Comparison of ENCODE assay signal across 10 cellular contexts in the genomic region with DNA sequence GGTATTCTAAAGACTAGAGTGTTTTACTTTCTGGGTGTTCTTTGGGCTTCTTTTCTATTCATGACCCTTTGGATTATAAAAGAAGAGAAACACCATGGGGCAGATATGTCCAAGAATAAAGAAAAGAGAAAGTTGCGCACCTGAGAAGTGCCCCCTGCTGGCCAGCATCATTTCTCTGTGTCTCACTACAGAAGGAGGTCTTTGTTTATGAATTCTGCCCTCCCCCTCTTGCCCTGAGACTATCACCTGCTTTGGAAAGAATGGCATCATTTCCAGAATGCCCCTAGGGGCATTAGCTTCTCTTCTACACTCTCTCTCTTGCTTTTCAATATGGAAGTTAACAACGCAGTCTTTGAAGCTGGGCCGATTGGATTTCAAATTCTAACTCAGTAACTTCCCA. TPM values are rescaled to one million over a fixed set of nuclear protein-coding genes. Genes with fewer than 3 reads are reported as not detected.
A peak's percentile ranks its signal among the peaks of the same experiment; 100 is the strongest.
DNase-seq lines count a peak whose midpoint lies in the region; ATAC-seq and TF ChIP-seq lines count a peak whose summit lies in the region.
"Had no signal": no experiment of that assay in that cellular context is flagged by ENCODE, and none has a peak within 500 bp of the region (broad histone marks: within the 10 kb centered on the region; RNA-seq: fewer than 3 reads in every experiment).

No MANE protein-coding gene starts in this region.

- DNase-seq in activated naive CD8-positive, alpha-beta T cell treated with anti-CD3 and anti-CD28 coated beads, Interleukin-2, amount 50 U/mL, for 24 hours: peak; percentile 38
- DNase-seq in activated naive CD8-positive, alpha-beta T cell treated with anti-CD3 and anti-CD28 coated beads for 36 hours: no peak
- DNase-seq in PC-3 (peak; percentile 3), dermis blood vessel endothelial cell (peak; percentile 21), NCI-H524 (lab: John Stamatoyannopoulos, UW) (no peak)
- peak; percentile 3 to 6 for DNase-seq in stimulated activated CD4-positive, alpha-beta T cell treated with anti-CD3 and anti-CD28 coated beads, Interleukin-4, amount 100 ng/mL, for 4 hours
- DNase-seq: NCI-H510A had no signal

- ATAC-seq in activated naive CD8-positive, alpha-beta T cell treated with anti-CD3 and anti-CD28 coated beads, Interleukin-2, amount 50 U/mL, for 24 hours: peak; percentile 36
- ATAC-seq in PC-3 (no peak), GM19397 (IDR thresholded peaks at IDR 0.05; ENCODE audit: unreplicated experiment) (no peak), HG02610 (IDR thresholded peaks at IDR 0.05; ENCODE audit: unreplicated experiment) (no peak)

- no peak overlapping the region for H3K4me3 Mint-ChIP-seq in activated naive CD8-positive, alpha-beta T cell treated with anti-CD3 and anti-CD28 coated beads, Interleukin-2, amount 50 U/mL, for 24 hours
- H3K4me3 Mint-ChIP-seq in activated naive CD8-positive, alpha-beta T cell treated with anti-CD3 and anti-CD28 coated beads for 36 hours: no peak overlapping the region

- H3K9ac ChIP-seq in PC-3 (ENCODE audit: low read length): no peak overlapping the region

- H3F3A ChIP-seq in PC-3 (ENCODE audit: low read length, unreplicated experiment): no peaks in the 10 kb centered on the region

- H3K4me1 ChIP-seq in PC-3 (ENCODE audit: insufficient read depth, low read length): no peaks in the 10 kb centered on the region

- TF ChIP-seq CTCF in PC-3 (conservative IDR thresholded peaks at IDR 0.05; ENCODE audit: low read depth, low read length): peak; percentile 58

- no peak overlapping the region for H2AFZ ChIP-seq in PC-3 (ENCODE audit: low read length)

- no peak overlapping the region for H3K4me2 ChIP-seq in PC-3 (ENCODE audit: low read length)

- no peaks in the 10 kb centered on the region for H4K20me1 ChIP-seq in PC-3 (ENCODE audit: low read length)

- peaks cover 2% of the 10 kb centered on the region for H3K27me3 Mint-ChIP-seq in activated naive CD8-positive, alpha-beta T cell treated with anti-CD3 and anti-CD28 coated beads, Interleukin-2, amount 50 U/mL, for 24 hours
- H3K27me3 Mint-ChIP-seq in activated naive CD8-positive, alpha-beta T cell treated with anti-CD3 and anti-CD28 coated beads for 36 hours: no peaks in the 10 kb centered on the region

- no peaks in the 10 kb centered on the region for H3K9me2 ChIP-seq in PC-3 (replicated peaks; ENCODE audit: low read length)

- H3K36me3 Mint-ChIP-seq in activated naive CD8-positive, alpha-beta T cell treated with anti-CD3 and anti-CD28 coated beads, Interleukin-2, amount 50 U/mL, for 24 hours (ENCODE audit: low read depth): no peaks in the 10 kb centered on the region
- no peaks in the 10 kb centered on the region for H3K36me3 Mint-ChIP-seq in activated naive CD8-positive, alpha-beta T cell treated with anti-CD3 and anti-CD28 coated beads for 36 hours

- no TSS peak for BruUV-seq in PC-3 (replicated peaks; lab: Mats Ljungman, UMichigan)

- no peak overlapping the region for H3K4me3 ChIP-seq in PC-3 (ENCODE audit: low read length)

- H3K27ac Mint-ChIP-seq in activated naive CD8-positive, alpha-beta T cell treated with anti-CD3 and anti-CD28 coated beads, Interleukin-2, amount 50 U/mL, for 24 hours: no peak overlapping the region
- no peak overlapping the region for H3K27ac Mint-ChIP-seq in activated naive CD8-positive, alpha-beta T cell treated with anti-CD3 and anti-CD28 coated beads for 36 hours

- no peaks in the 10 kb centered on the region for H3K9me3 Mint-ChIP-seq in activated naive CD8-positive, alpha-beta T cell treated with anti-CD3 and anti-CD28 coated beads, Interleukin-2, amount 50 U/mL, for 24 hours
- H3K9me3 Mint-ChIP-seq in activated naive CD8-positive, alpha-beta T cell treated with anti-CD3 and anti-CD28 coated beads for 36 hours: peaks cover 6% of the 10 kb centered on the region

- intact Hi-C loops in PC-3 (cut with micrococcal nuclease): no loop called here

- peaks cover 20% of the 10 kb centered on the region for H3K27me3 ChIP-seq in PC-3 (ENCODE audit: low read length)

- CTCF ChIA-PET in PC-3 (lab: Charles Lee): no interaction called here

- no peaks in the 10 kb centered on the region for H3K79me2 ChIP-seq in PC-3 (ENCODE audit: low read length)

- no peaks in the 10 kb centered on the region for H3K4me1 Mint-ChIP-seq in activated naive CD8-positive, alpha-beta T cell treated with anti-CD3 and anti-CD28 coated beads, Interleukin-2, amount 50 U/mL, for 24 hours
- no peaks in the 10 kb centered on the region for H3K4me1 Mint-ChIP-seq in activated naive CD8-positive, alpha-beta T cell treated with anti-CD3 and anti-CD28 coated beads for 36 hours

- H3K36me3 ChIP-seq in PC-3 (ENCODE audit: low read depth, low read length): no peaks in the 10 kb centered on the region

- POLR2A ChIA-PET in PC-3 (lab: Charles Lee; ENCODE audit: unreplicated experiment): no interaction called here

- H3K27ac ChIP-seq in PC-3 (ENCODE audit: low read length): no peak overlapping the region

- H3K9me3 ChIP-seq in PC-3 (ENCODE audit: low read length): no peaks in the 10 kb centered on the region

RNA-seq across cellular contexts. Expression of gene CDH13, which starts 45.0 kb away (rescaled TPM):
- not detected for total RNA-seq in activated naive CD8-positive, alpha-beta T cell treated with anti-CD3 and anti-CD28 coated beads for 36 hours
- total RNA-seq in PC-3 (2014; rRNA removed) (0.36 TPM in 1 of 2 replicates, not detected in the other), dermis blood vessel endothelial cell (135 and 210 TPM in 2 replicates)
- total RNA-seq: activated CD8-positive, alpha-beta memory T cell treated with anti-CD3 and anti-CD28 coated beads for 36 hours had no signal

Comparison
In these comparisons a context has a peak if more than half of its experiments do, and no peak if none do; other contexts are left out.
1. DNase-seq: peak in activated naive CD8-positive, alpha-beta T cell treated with anti-CD3 and anti-CD28 coated beads, Interleukin-2, amount 50 U/mL, for 24 hours (single experiment), PC-3 (single experiment), dermis blood vessel endothelial cell (single experiment) and stimulated activated CD4-positive, alpha-beta T cell treated with anti-CD3 and anti-CD28 coated beads, Interleukin-4, amount 100 ng/mL, for 4 hours (2 of 2); none in activated naive CD8-positive, alpha-beta T cell treated with anti-CD3 and anti-CD28 coated beads for 36 hours (single experiment) and NCI-H524 (0 of 2).
2. RNA of gene CDH13, which starts 45.0 kb away (total RNA-seq): 135 to 210 TPM in dermis blood vessel endothelial cell; 0.36 TPM in PC-3 and not detected in activated naive CD8-positive, alpha-beta T cell treated with anti-CD3 and anti-CD28 coated beads for 36 hours; every median in the first group is over 10 times any median in the second.